In genomic region chr12:69873429-69873828, GRCh38 we compare ENCODE assay signal across 1 cellular context.
A peak's percentile ranks its signal among the peaks of the same experiment; 100 is the strongest.
TF ChIP-seq lines count a peak whose summit lies in the region.

No MANE protein-coding gene starts in this region.

TF ChIP-seq in endothelial cell of umbilical vein, 7 proteins besides CTCF, POLR2A, EP300 and RAD21:
- peak; percentile 80 for TF ChIP-seq FOS (IDR thresholded peaks at IDR 0.05; ENCODE audit: borderline replicate concordance, insufficient read depth, low read length)
- TF ChIP-seq POLR2AphosphoS5 (IDR thresholded peaks at IDR 0.05; ENCODE audit: insufficient read depth, low read depth, low read length) = peak; percentile 28
- TF ChIP-seq MYC (IDR thresholded peaks at IDR 0.05; ENCODE audit: low read depth, low read length) = no peak
- peak; percentile 43 for TF ChIP-seq JUN (IDR thresholded peaks at IDR 0.05; ENCODE audit: borderline replicate concordance, insufficient read depth, insufficient read length, low read depth)
